ENCODE assay signal across 19 cellular contexts in the genomic region with DNA sequence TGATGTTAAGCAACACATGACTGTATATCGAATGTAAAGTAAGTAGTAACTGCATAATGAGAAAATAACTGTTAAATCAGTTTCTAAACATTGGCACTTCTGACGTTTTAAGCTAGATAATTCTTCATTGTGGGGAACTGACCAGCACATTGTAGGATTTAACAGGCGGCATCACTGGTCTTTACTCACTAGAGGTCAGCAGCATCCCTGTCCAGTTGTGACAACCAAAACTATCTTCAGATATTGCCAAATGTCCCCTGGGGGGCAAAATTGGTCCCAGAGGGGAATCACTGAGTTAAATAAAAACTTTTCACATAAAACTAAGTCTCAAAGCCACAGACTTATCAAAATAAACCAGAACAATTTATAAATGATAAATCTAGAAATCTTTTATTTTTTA.
DNase-seq lines count a peak whose midpoint lies in the region; ATAC-seq, FAIRE-seq and TF ChIP-seq lines count a peak whose summit lies in the region.
"Had no signal": no experiment of that assay in that cellular context is flagged by ENCODE, and none has a peak within 500 bp of the region (broad histone marks: within the 10 kb centered on the region; RNA-seq: fewer than 3 reads in every experiment).

No MANE protein-coding gene starts in this region.

- no peak for FAIRE-seq in HepG2 (lab: Jason Lieb, UNC)

- intact Hi-C loops in HepG2 (cut with micrococcal nuclease; ENCODE audit: unreplicated experiment): no loop called here
- intact Hi-C loops in left colon (cut with DNase I, micrococcal nuclease): no loop called here
- intact Hi-C loops in naive thymus-derived CD4-positive, alpha-beta T cell (cut with micrococcal nuclease): no loop called here

- H4K20me1 ChIP-seq in HepG2 (ENCODE audit: insufficient read depth, low read length): no peaks in the 10 kb centered on the region

- no peaks in the 10 kb centered on the region for H3K4me1 Mint-ChIP-seq in naive thymus-derived CD4-positive, alpha-beta T cell
- no peaks in the 10 kb centered on the region for H3K4me1 Mint-ChIP-seq in activated T-cell treated with anti-CD3 and anti-CD28 coated beads, Interleukin-2, amount 50 U/mL, for 4 hours (ENCODE audit: low read depth)
- H3K4me1 Mint-ChIP-seq: central memory CD8-positive, alpha-beta T cell; immature natural killer cell had no signal

- no peak for TF ChIP-seq RAD21 in HepG2 (CRISPR knock-in tag; IDR thresholded peaks at IDR 0.05)

- H3K4me3 ChIP-seq in astrocyte of the spinal cord (ENCODE audit: low read depth, low read length) (no peak overlapping the region), HepG2 (replicated peaks in 1 of 3; ENCODE audit: insufficient read depth in 1 of 3, low read depth in 2 of 3, low read length in 3 of 3) (no peak overlapping the region)
- no peak overlapping the region for H3K4me3 ChIP-seq in naive thymus-derived CD4-positive, alpha-beta T cell (ENCODE audit: low read length)
- H3K4me3 ChIP-seq: right atrium auricular region, SJSA1 had no signal

- H3K27me3 ChIP-seq in HepG2 (ENCODE audit: control insufficient read depth in 1 of 2, insufficient read depth in 2 of 2, low read length in 2 of 2): no peaks in the 10 kb centered on the region; a peak in 1 of 5 replicates
- no peaks in the 10 kb centered on the region for H3K27me3 ChIP-seq in naive thymus-derived CD4-positive, alpha-beta T cell (ENCODE audit: control insufficient read depth in 2 of 2, insufficient read depth in 2 of 2, low read length in 2 of 2)
- H3K27me3 ChIP-seq: right atrium auricular region, SJSA1 had no signal

- H3K27ac Mint-ChIP-seq in naive thymus-derived CD4-positive, alpha-beta T cell: no peak overlapping the region
- H3K27ac Mint-ChIP-seq: stimulated activated naive B cell treated with anti-CD40 and anti-IgM and Interleukin-4, amounts not matched to agents 10 μg/mL and 1 μg/mL and 100 μg/mL, for 72 hours had no signal

- H2AFZ ChIP-seq in HepG2 (ENCODE audit: low read length): no peak overlapping the region

- H3K4me1 ChIP-seq in HepG2 (ENCODE audit: insufficient read depth, low read length): no peaks in the 10 kb centered on the region
- H3K4me1 ChIP-seq in naive thymus-derived CD4-positive, alpha-beta T cell (ENCODE audit: control insufficient read depth in 2 of 2, insufficient read depth in 2 of 2, low read length in 2 of 2): no peaks in the 10 kb centered on the region
- H3K4me1 ChIP-seq: right atrium auricular region, SJSA1 had no signal

- in situ Hi-C loops in astrocyte of the spinal cord (cut with HindIII; ENCODE audit: low sequenced_read_pairs): no loop called here
- in situ Hi-C loops in HepG2 (cut with HindIII; ENCODE audit: extremely low pct_ligation_motif_present, low pct_unique_long_range_greater_than_20kb): no loop called here

- POLR2A ChIA-PET in HepG2 (lab: Yijun Ruan, JAX): no interaction called here
- POLR2A ChIA-PET in naive thymus-derived CD4-positive, alpha-beta T cell (lab: Charles Lee): no interaction called here

- H3K79me2 ChIP-seq in HepG2 (ENCODE audit: insufficient read depth, low read length): no peaks in the 10 kb centered on the region

- peaks cover 3 to 13% of the 10 kb centered on the region in 2 experiments; a peak in 3 of 5 replicates for H3K36me3 ChIP-seq in HepG2 (replicated peaks in 1 of 2; ENCODE audit: control insufficient read depth in 1 of 2, insufficient read depth in 2 of 2, low read length in 2 of 2)
- peaks cover 5 to 44% (median 8%) of the 10 kb centered on the region in 3 experiments for H3K36me3 ChIP-seq in naive thymus-derived CD4-positive, alpha-beta T cell (ENCODE audit: control insufficient read depth in 2 of 3, insufficient read depth in 3 of 3, low read length in 3 of 3)

- TF ChIP-seq EP300 in HepG2 (IDR thresholded peaks at IDR 0.05; ENCODE audit: low read depth in 2 of 2, low read length in 2 of 2): no peak
- TF ChIP-seq EP300 in HepG2 (CRISPR knock-in tag; IDR thresholded peaks at IDR 0.05; ENCODE audit: borderline replicate concordance): no peak

- peak; percentile 33; the same call in 1 of the 2 replicates for TF ChIP-seq CTCF in LNCAP (IDR thresholded peaks at IDR 0.05)
- peak; percentile 22 for TF ChIP-seq CTCF in astrocyte of the spinal cord (IDR thresholded peaks at IDR 0.05; ENCODE audit: low read depth, low read length)
- TF ChIP-seq CTCF in HepG2 (CRISPR knock-in tag; IDR thresholded peaks at IDR 0.05): peak; percentile 25; the same call in 1 of the 2 replicates

- 89% methylated on average over 3 of the region's 3 CpGs for WGBS in HepG2 (ENCODE audit: low lambda C conversion rate)

- DNase-seq in AG20443 (ENCODE audit: low spot score) (peak; percentile 11), astrocyte of the spinal cord (ENCODE audit: low read depth, low spot score) (no peak), HepG2 (ENCODE audit: low spot score) (peak; percentile 1), NK-92 (lab: John Stamatoyannopoulos, UW; ENCODE audit: unreplicated experiment) (no peak), left colon (no peak)
- no peak for DNase-seq in naive thymus-derived CD4-positive, alpha-beta T cell
- no peak for DNase-seq in activated T-cell treated with anti-CD3 and anti-CD28 coated beads, Interleukin-2, amount 50 U/mL, for 4 hours
- DNase-seq: activated naive CD4-positive, alpha-beta T cell treated with Interleukin-2 at 50 U/mL for 16 hours; C1 segment of cervical spinal cord; immature natural killer cell; NCI-H1436 treated with DMSO at 0.1 percent for 48 hours; NCI-H748 treated with DMSO at 0.1 percent for 48 hours; stimulated activated CD4-positive, alpha-beta T cell treated with anti-CD3 and anti-CD28 coated beads, Interleukin-4, amount 100 ng/mL, for 24 hours; stimulated activated naive B cell treated with anti-CD40 and anti-IgM and Interleukin-4, amounts not matched to agents 10 μg/mL and 1 μg/mL and 100 μg/mL, for 72 hours had no signal

- H3K9me3 ChIP-seq in HepG2 (ENCODE audit: low read length): no peaks in the 10 kb centered on the region
- no peaks in the 10 kb centered on the region for H3K9me3 ChIP-seq in naive thymus-derived CD4-positive, alpha-beta T cell (ENCODE audit: control insufficient read depth in 2 of 3, low read length in 3 of 3)
- H3K9me3 ChIP-seq: right atrium auricular region, SJSA1 had no signal

- H3K9me3 Mint-ChIP-seq in naive thymus-derived CD4-positive, alpha-beta T cell: peaks cover 0 to 29% (median 15%) of the 10 kb centered on the region in 11 donors
- peaks cover 13% of the 10 kb centered on the region for H3K9me3 Mint-ChIP-seq in activated T-cell treated with anti-CD3 and anti-CD28 coated beads, Interleukin-2, amount 50 U/mL, for 4 hours

- BruUV-seq in HepG2 (replicated peaks; lab: Mats Ljungman, UMichigan): no TSS peak

- no peak for TF ChIP-seq POLR2A in HepG2 (IDR thresholded peaks at IDR 0.05; ENCODE audit: insufficient read depth in 1 of 2, low read depth in 2 of 2, low read length in 2 of 2)

- no peak overlapping the region for H3K4me3 Mint-ChIP-seq in naive thymus-derived CD4-positive, alpha-beta T cell
- no peak overlapping the region for H3K4me3 Mint-ChIP-seq in activated T-cell treated with anti-CD3 and anti-CD28 coated beads, Interleukin-2, amount 50 U/mL, for 4 hours
- H3K4me3 Mint-ChIP-seq: central memory CD8-positive, alpha-beta T cell; immature natural killer cell; stimulated activated naive B cell treated with anti-CD40 and anti-IgM and Interleukin-4, amounts not matched to agents 10 μg/mL and 1 μg/mL and 100 μg/mL, for 72 hours had no signal

- H3K27me3 Mint-ChIP-seq in naive thymus-derived CD4-positive, alpha-beta T cell: no peaks in the 10 kb centered on the region
- no peaks in the 10 kb centered on the region for H3K27me3 Mint-ChIP-seq in activated T-cell treated with anti-CD3 and anti-CD28 coated beads, Interleukin-2, amount 50 U/mL, for 4 hours (ENCODE audit: low read depth)
- H3K27me3 Mint-ChIP-seq: central memory CD8-positive, alpha-beta T cell; stimulated activated naive B cell treated with anti-CD40 and anti-IgM and Interleukin-4, amounts not matched to agents 10 μg/mL and 1 μg/mL and 100 μg/mL, for 72 hours had no signal

- CTCF ChIA-PET in HepG2 (lab: Yijun Ruan, JAX; ENCODE audit: low intra/inter-chr PET ratio, low total read pairs): no interaction called here
- CTCF ChIA-PET in naive thymus-derived CD4-positive, alpha-beta T cell (lab: Charles Lee): no interaction called here

- peaks cover 31 to 82% (median 74%) of the 10 kb centered on the region in 5 donors for H3K36me3 Mint-ChIP-seq in naive thymus-derived CD4-positive, alpha-beta T cell
- H3K36me3 Mint-ChIP-seq in activated T-cell treated with anti-CD3 and anti-CD28 coated beads, Interleukin-2, amount 50 U/mL, for 4 hours (ENCODE audit: insufficient read depth): peaks cover 58% of the 10 kb centered on the region

- ATAC-seq in HepG2: 0 out of 3 replicates have a peak, but pooled peaks have one; percentile 43
- no peak for ATAC-seq in left colon
- ATAC-seq in naive thymus-derived CD4-positive, alpha-beta T cell: no peak
- ATAC-seq in activated T-cell treated with anti-CD3 and anti-CD28 coated beads, Interleukin-2, amount 50 U/mL, for 4 hours: no peak
- ATAC-seq: esophagus mucosa; stimulated activated naive B cell treated with anti-CD40 and anti-IgM and Interleukin-4, amounts not matched to agents 10 μg/mL and 1 μg/mL and 100 μg/mL, for 72 hours had no signal

- H3K4me2 ChIP-seq in HepG2 (ENCODE audit: low read depth, low read length): no peak overlapping the region

- H3K9ac ChIP-seq in HepG2 (ENCODE audit: insufficient read depth, low read depth, low read length): no peak overlapping the region

- no peak overlapping the region for H3K27ac ChIP-seq in HepG2 (ENCODE audit: extremely low read length, insufficient read depth, low read length)
- H3K27ac ChIP-seq in naive thymus-derived CD4-positive, alpha-beta T cell (ENCODE audit: low read depth, low read length): no peak overlapping the region
- H3K27ac ChIP-seq: right atrium auricular region, SJSA1 had no signal

TF ChIP-seq in HepG2, 621 proteins besides CTCF, POLR2A, EP300 and RAD21:
- TF ChIP-seq STAG1 (CRISPR knock-in tag; IDR thresholded peaks at IDR 0.05) (0 out of 2 replicates have a peak, but pooled peaks have one; percentile 16), CCAR2 (optimal IDR thresholded peaks at IDR 0.05; ENCODE audit: low read depth, low read length) (no peak)

Comparison
In these comparisons a context has a peak if more than half of its experiments do, and no peak if none do; other contexts are left out.
1. DNase-seq: peak in AG20443 (single experiment) and HepG2 (single experiment); none in astrocyte of the spinal cord (single experiment), NK-92 (single experiment), left colon (0 of 2), naive thymus-derived CD4-positive, alpha-beta T cell (0 of 9) and activated T-cell treated with anti-CD3 and anti-CD28 coated beads, Interleukin-2, amount 50 U/mL, for 4 hours (single experiment).
2. Peak in every context shown above with its lines, with median percentiles within 50 percentile points of each other: CTCF ChIP-seq.